Comparison of ENCODE assay signal across 22 cellular contexts in genomic region chr6:118320652-118321051, GRCh38.
DNase-seq lines count a peak whose midpoint lies in the region; ATAC-seq, FAIRE-seq and TF ChIP-seq lines count a peak whose summit lies in the region.
"Had no signal": no experiment of that assay in that cellular context is flagged by ENCODE, and none has a peak within 500 bp of the region (broad histone marks: within the 10 kb centered on the region; RNA-seq: fewer than 3 reads in every experiment).

No MANE protein-coding gene starts in this region.

- no peaks in the 10 kb centered on the region for H3K4me1 Mint-ChIP-seq in CD4-positive, alpha-beta T cell (ENCODE audit: low read depth)
- H3K4me1 Mint-ChIP-seq: activated CD8-positive, alpha-beta memory T cell treated with anti-CD3 and anti-CD28 coated beads, Interleukin-2, amount 10 ng/mL, durations not matched to agents 7 days and 5 days; naive thymus-derived CD8-positive, alpha-beta T cell had no signal

- H3K9ac ChIP-seq in stomach smooth muscle (ENCODE audit: low read length in 2 of 2), result no peak overlapping the region
- H3K9ac ChIP-seq in HepG2 (ENCODE audit: insufficient read depth, low read depth, low read length), result no peak overlapping the region
- H3K9ac ChIP-seq: BLaER1 had no signal

- no peak overlapping the region for H3K4me3 Mint-ChIP-seq in CD4-positive, alpha-beta T cell
- H3K4me3 Mint-ChIP-seq: activated CD8-positive, alpha-beta memory T cell treated with anti-CD3 and anti-CD28 coated beads, Interleukin-2, amount 10 ng/mL, durations not matched to agents 7 days and 5 days; effector memory CD8-positive, alpha-beta T cell; naive thymus-derived CD8-positive, alpha-beta T cell had no signal

- H3K4me2 ChIP-seq in HepG2 (ENCODE audit: low read depth, low read length), result no peak overlapping the region
- H3K4me2 ChIP-seq: BLaER1 had no signal

- no peaks in the 10 kb centered on the region for H3K27me3 ChIP-seq in stomach smooth muscle (ENCODE audit: control insufficient read depth in 1 of 2, insufficient read depth in 2 of 2, low read length in 2 of 2)
- no peaks in the 10 kb centered on the region for H3K27me3 ChIP-seq in CD4-positive, alpha-beta T cell (ENCODE audit: control insufficient read depth, insufficient read depth, low read length)
- H3K27me3 ChIP-seq in HepG2 (ENCODE audit: control insufficient read depth in 1 of 2, insufficient read depth in 2 of 2, low read length in 2 of 2), result no peaks in the 10 kb centered on the region
- H3K27me3 ChIP-seq: BLaER1, ovary had no signal

- no peak for TF ChIP-seq RAD21 in HepG2 (CRISPR knock-in tag; IDR thresholded peaks at IDR 0.05)

- in situ Hi-C loops in HepG2 (cut with HindIII; ENCODE audit: extremely low pct_ligation_motif_present, low pct_unique_long_range_greater_than_20kb), result no loop called here

- H3K27me3 Mint-ChIP-seq in CD4-positive, alpha-beta T cell, result peaks cover 3% of the 10 kb centered on the region

- H3K4me3 ChIP-seq in stomach smooth muscle (ENCODE audit: low read length in 2 of 2) (peak overlapping the region in 1 of 2 donors; percentile 10), HepG2 (replicated peaks in 1 of 3; ENCODE audit: insufficient read depth in 1 of 3, low read depth in 2 of 3, low read length in 3 of 3) (no peak overlapping the region)
- H3K4me3 ChIP-seq: BLaER1, ovary had no signal

- TF ChIP-seq CTCF in CD4-positive, alpha-beta T cell (IDR thresholded peaks at IDR 0.05), result no peak
- TF ChIP-seq CTCF in HepG2 (CRISPR knock-in tag; IDR thresholded peaks at IDR 0.05), result no peak

- no peak for FAIRE-seq in HepG2 (lab: Jason Lieb, UNC)
- FAIRE-seq: H54 had no signal

- WGBS in HepG2 (ENCODE audit: low lambda C conversion rate), result 21% methylated on average over 2 of the region's 2 CpGs

- peak; percentile 12 for DNase-seq in NCI-H1436 treated with DMSO at 0.1 percent for 48 hours (lab: John Stamatoyannopoulos, UW)
- no peak for DNase-seq in NCI-H1436 (lab: John Stamatoyannopoulos, UW)
- peak; percentile 24 for DNase-seq in NCI-H2171 treated with DMSO at 0.1 percent for 48 hours (lab: John Stamatoyannopoulos, UW)
- peak; percentile 14 for DNase-seq in cerebellar cortex (ENCODE audit: low spot score)
- DNase-seq in CD4-positive, alpha-beta T cell, result no peak
- DNase-seq in HepG2 (ENCODE audit: low spot score), result no peak
- DNase-seq: activated CD8-positive, alpha-beta memory T cell treated with anti-CD3 and anti-CD28 coated beads, Interleukin-2, amount 10 ng/mL, durations not matched to agents 7 days and 5 days; cerebellar nuclear complex; effector memory CD8-positive, alpha-beta T cell; islet precursor cell; mammary epithelial cell; naive thymus-derived CD8-positive, alpha-beta T cell; NCI-H187; NCI-H510A; stimulated activated naive CD4-positive, alpha-beta T cell; SW 1271; trophoblast cell had no signal

- intact Hi-C loops in CD4-positive, alpha-beta T cell (cut with DNase I, micrococcal nuclease), result no loop called here
- intact Hi-C loops in HepG2 (cut with micrococcal nuclease; ENCODE audit: unreplicated experiment), result no loop called here

- no peak overlapping the region for H3K27ac Mint-ChIP-seq in CD4-positive, alpha-beta T cell
- H3K27ac Mint-ChIP-seq: activated CD8-positive, alpha-beta memory T cell treated with anti-CD3 and anti-CD28 coated beads, Interleukin-2, amount 10 ng/mL, durations not matched to agents 7 days and 5 days; effector memory CD8-positive, alpha-beta T cell; naive thymus-derived CD8-positive, alpha-beta T cell had no signal

- CTCF ChIA-PET in CD4-positive, alpha-beta T cell (lab: Charles Lee), result no interaction called here
- CTCF ChIA-PET in HepG2 (lab: Yijun Ruan, JAX; ENCODE audit: low intra/inter-chr PET ratio, low total read pairs), result no interaction called here

- H3K4me1 ChIP-seq in stomach smooth muscle (ENCODE audit: control insufficient read depth, insufficient read depth, low read length) (peaks cover 36% of the 10 kb centered on the region), HepG2 (ENCODE audit: insufficient read depth, low read length) (no peaks in the 10 kb centered on the region)

- H3K36me3 ChIP-seq in stomach smooth muscle (ENCODE audit: control insufficient read depth in 2 of 2, insufficient read depth in 2 of 2, low read length in 2 of 2), result no peaks in the 10 kb centered on the region
- H3K36me3 ChIP-seq in HepG2 (replicated peaks in 1 of 2; ENCODE audit: control insufficient read depth in 1 of 2, insufficient read depth in 2 of 2, low read length in 2 of 2), result no peaks in the 10 kb centered on the region
- H3K36me3 ChIP-seq: BLaER1, ovary had no signal

- POLR2A ChIA-PET in CD4-positive, alpha-beta T cell (lab: Charles Lee), result no interaction called here
- POLR2A ChIA-PET in HepG2 (lab: Yijun Ruan, JAX), result no interaction called here

- TF ChIP-seq EP300 in HepG2 (IDR thresholded peaks at IDR 0.05; ENCODE audit: low read depth in 2 of 2, low read length in 2 of 2) (no peak), HepG2 (CRISPR knock-in tag; IDR thresholded peaks at IDR 0.05; ENCODE audit: borderline replicate concordance) (no peak)

- no peaks in the 10 kb centered on the region for H3K79me2 ChIP-seq in HepG2 (ENCODE audit: insufficient read depth, low read length)

- H3K9me3 ChIP-seq in stomach smooth muscle (ENCODE audit: control insufficient read depth in 2 of 2, low read length in 2 of 2) (no peaks in the 10 kb centered on the region), HepG2 (ENCODE audit: low read length) (no peaks in the 10 kb centered on the region)
- H3K9me3 ChIP-seq in CD4-positive, alpha-beta T cell (ENCODE audit: control insufficient read depth, low read length), result no peaks in the 10 kb centered on the region
- H3K9me3 ChIP-seq: BLaER1, ovary had no signal

- H2AFZ ChIP-seq in HepG2 (ENCODE audit: low read length), result no peak overlapping the region

- H3K9me3 Mint-ChIP-seq in CD4-positive, alpha-beta T cell, result no peaks in the 10 kb centered on the region
- H3K9me3 Mint-ChIP-seq: effector memory CD8-positive, alpha-beta T cell; naive thymus-derived CD8-positive, alpha-beta T cell had no signal

- H3K36me3 Mint-ChIP-seq in CD4-positive, alpha-beta T cell (ENCODE audit: low read depth), result no peaks in the 10 kb centered on the region
- H3K36me3 Mint-ChIP-seq: activated CD8-positive, alpha-beta memory T cell treated with anti-CD3 and anti-CD28 coated beads, Interleukin-2, amount 10 ng/mL, durations not matched to agents 7 days and 5 days had no signal

- H4K20me1 ChIP-seq in HepG2 (ENCODE audit: insufficient read depth, low read length), result no peaks in the 10 kb centered on the region
- H4K20me1 ChIP-seq: BLaER1 had no signal

- ATAC-seq in HG03432 (IDR thresholded peaks at IDR 0.05; ENCODE audit: unreplicated experiment), result no peak
- ATAC-seq in CD4-positive, alpha-beta T cell (ENCODE audit: poor library complexity), result no peak
- no peak for ATAC-seq in HepG2
- ATAC-seq: activated CD8-positive, alpha-beta memory T cell treated with anti-CD3 and anti-CD28 coated beads, Interleukin-2, amount 10 ng/mL, durations not matched to agents 7 days and 5 days; effector memory CD8-positive, alpha-beta T cell; naive thymus-derived CD8-positive, alpha-beta T cell had no signal

- peak overlapping the region; percentile 73 for H3K27ac ChIP-seq in stomach smooth muscle (ENCODE audit: low read length)
- no peak overlapping the region for H3K27ac ChIP-seq in CD4-positive, alpha-beta T cell (ENCODE audit: low read depth, low read length)
- no peak overlapping the region for H3K27ac ChIP-seq in HepG2 (ENCODE audit: extremely low read length, insufficient read depth, low read length)
- H3K27ac ChIP-seq: BLaER1, ovary had no signal

- TF ChIP-seq POLR2A in HepG2 (IDR thresholded peaks at IDR 0.05; ENCODE audit: insufficient read depth in 1 of 2, low read depth in 2 of 2, low read length in 2 of 2), result no peak

- no TSS peak for BruUV-seq in HepG2 (replicated peaks; lab: Mats Ljungman, UMichigan)

TF ChIP-seq in HepG2, 621 proteins besides CTCF, POLR2A, EP300 and RAD21 (continues in another document):
- TF ChIP-seq SMAD9 (CRISPR knock-in tag; IDR thresholded peaks at IDR 0.05) (no peak), KDM6A (CRISPR knock-in tag; IDR thresholded peaks at IDR 0.05; ENCODE audit: low read depth) (no peak), SNAPC5 (CRISPR knock-in tag; IDR thresholded peaks at IDR 0.05; ENCODE audit: borderline replicate concordance) (no peak), ZNF772 (CRISPR knock-in tag; IDR thresholded peaks at IDR 0.05) (no peak), PCBP1 (IDR thresholded peaks at IDR 0.05; ENCODE audit: borderline replicate concordance, low read depth, low read length) (no peak), E2F5 (CRISPR knock-in tag; conservative IDR thresholded peaks at IDR 0.05) (no peak), IKZF4 (CRISPR knock-in tag; IDR thresholded peaks at IDR 0.05; ENCODE audit: borderline replicate concordance, low read depth, not compliant biosample characterization) (no peak), PATZ1 (CRISPR knock-in tag; IDR thresholded peaks at IDR 0.05) (no peak), CHD4 (IDR thresholded peaks at IDR 0.05; ENCODE audit: borderline replicate concordance, low read length) (no peak), REXO4 (CRISPR knock-in tag; IDR thresholded peaks at IDR 0.05; ENCODE audit: borderline replicate concordance) (no peak), BORCS8-MEF2B (CRISPR knock-in tag; IDR thresholded peaks at IDR 0.05) (no peak)

Comparison
In these comparisons a context has a peak if more than half of its experiments do, and no peak if none do; other contexts are left out.
1. DNase-seq: peak in NCI-H1436 treated with DMSO at 0.1 percent for 48 hours (single experiment), NCI-H2171 treated with DMSO at 0.1 percent for 48 hours (single experiment) and cerebellar cortex (single experiment); none in NCI-H1436 (single experiment), CD4-positive, alpha-beta T cell (0 of 10) and HepG2 (single experiment).